ENCODE assay signal across 8 cellular contexts in the genomic region with DNA sequence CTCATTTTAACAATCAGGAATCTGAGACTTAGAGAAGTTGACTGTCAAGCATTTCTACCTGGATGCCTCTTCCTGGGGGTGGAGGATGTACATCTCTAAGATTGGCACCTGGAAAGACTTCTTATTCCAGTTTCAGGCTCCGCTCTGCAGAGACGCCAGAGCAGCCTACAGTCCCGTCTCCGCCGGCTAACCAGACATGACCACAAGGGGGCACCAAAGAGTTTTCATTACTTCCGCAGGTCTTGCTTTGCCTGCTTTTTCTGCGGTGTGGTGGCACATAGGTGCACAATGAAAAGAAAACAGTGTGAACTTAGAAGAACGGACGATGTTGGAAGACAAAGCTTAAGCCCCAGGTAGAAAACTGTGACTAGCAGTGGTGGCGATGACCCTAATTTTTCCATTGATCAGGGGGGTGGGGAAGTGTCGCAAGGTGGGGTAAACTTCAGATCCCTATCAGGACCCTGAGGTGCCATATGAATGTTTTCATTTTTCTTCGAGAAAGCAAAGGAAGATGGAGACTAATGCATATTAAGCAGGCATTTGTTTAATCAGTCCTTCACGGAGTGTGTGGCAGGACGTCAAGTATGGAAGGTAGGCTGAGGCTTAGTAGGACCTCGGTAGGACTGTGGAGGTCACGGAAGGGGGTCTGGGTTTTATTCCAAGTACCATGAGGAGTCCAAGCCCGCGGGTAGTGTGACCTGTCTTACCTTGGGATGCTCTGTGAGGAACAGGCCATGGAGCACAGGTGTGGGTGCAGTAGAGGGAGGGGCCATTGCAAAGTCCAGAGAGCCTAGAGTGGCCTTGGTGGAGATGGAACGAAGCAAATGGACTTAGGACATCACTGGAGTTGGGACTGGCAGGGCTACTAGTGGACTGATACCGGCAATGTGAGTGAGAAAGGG.
A peak's percentile ranks its signal among the peaks of the same experiment; 100 is the strongest.
DNase-seq lines count a peak whose midpoint lies in the region; ATAC-seq lines count a peak whose summit lies in the region.

No MANE protein-coding gene starts in this region.

- intact Hi-C loops in left cardiac atrium (cut with DNase I), result no loop called here

- ATAC-seq in GM21786 (IDR thresholded peaks at IDR 0.05; ENCODE audit: unreplicated experiment) (peak; percentile 87), left cardiac atrium (peak; percentile 87 to 91), HG02763 (IDR thresholded peaks at IDR 0.05; ENCODE audit: unreplicated experiment) (no peak)

- peak; percentile 1 for DNase-seq in DMS79 (lab: John Stamatoyannopoulos, UW)
- peak; percentile 76 for DNase-seq in M059J (ENCODE audit: low read depth)
- DNase-seq in SKM-1 treated with dmso at 0.1 percent for 144 hours (lab: John Stamatoyannopoulos, UW; ENCODE audit: unreplicated experiment), result peak; percentile 45
- peak; percentile 33 for DNase-seq in activated naive CD8-positive, alpha-beta T cell treated with anti-CD3 and anti-CD28 coated beads, Interleukin-2, amount 50 U/mL, for 16 hours (ENCODE audit: low read depth, low spot score)
- peak; percentile 70 for DNase-seq in left cardiac atrium
- DNase-seq in renal cortical epithelial cell (ENCODE audit: low read depth), result peak; percentile 61

Comparison
In these comparisons a context has a peak if more than half of its experiments do, and no peak if none do; other contexts are left out.
1. DNase-seq: peak in every context shown above with its lines; median percentile 76 in M059J; 70 in left cardiac atrium; 61 in renal cortical epithelial cell; 45 in SKM-1 treated with dmso at 0.1 percent for 144 hours; 33 in activated naive CD8-positive, alpha-beta T cell treated with anti-CD3 and anti-CD28 coated beads, Interleukin-2, amount 50 U/mL, for 16 hours; 1 in DMS79.